Comparison of ENCODE assay signal across 17 cellular contexts in genomic region chr13:112756511-112756966, GRCh38.
A peak's percentile ranks its signal among the peaks of the same experiment; 100 is the strongest.
DNase-seq lines count a peak whose midpoint lies in the region; ATAC-seq and TF ChIP-seq lines count a peak whose summit lies in the region.
"Had no signal": no experiment of that assay in that cellular context is flagged by ENCODE, and none has a peak within 500 bp of the region (broad histone marks: within the 10 kb centered on the region; RNA-seq: fewer than 3 reads in every experiment).

No MANE protein-coding gene starts in this region.

- no peak overlapping the region for H3K4me3 ChIP-seq in HUES6 (ENCODE audit: low read depth, low read length)
- no peak overlapping the region for H3K4me3 ChIP-seq in hepatocyte
- H3K4me3 ChIP-seq: ovary, upper lobe of left lung had no signal

- H3K27me3 ChIP-seq in HUES6 (ENCODE audit: control insufficient read depth, insufficient read depth, low read length) (no peaks in the 10 kb centered on the region), hepatocyte (no peaks in the 10 kb centered on the region)
- H3K27me3 ChIP-seq: ovary, upper lobe of left lung had no signal

- H3K36me3 ChIP-seq in HUES6 (ENCODE audit: control insufficient read depth, insufficient read depth, low read length) (0 out of 2 replicates have a peak, but pooled peaks cover 4% of the 10 kb centered on the region), hepatocyte (replicated peaks; ENCODE audit: insufficient read depth, low read depth) (no peaks in the 10 kb centered on the region)
- H3K36me3 ChIP-seq: ovary had no signal

- ATAC-seq in HG03469 (IDR thresholded peaks at IDR 0.05; ENCODE audit: unreplicated experiment) = no peak
- ATAC-seq in GM21529 (IDR thresholded peaks at IDR 0.05; ENCODE audit: unreplicated experiment) = no peak
- no peak for ATAC-seq in GM18498 (IDR thresholded peaks at IDR 0.05; ENCODE audit: unreplicated experiment)

- peaks cover 14% of the 10 kb centered on the region for H4K20me1 ChIP-seq in hepatocyte (ENCODE audit: insufficient read depth, poor library complexity, severe bottlenecking)

- peak overlapping the region; percentile 41 for H3K4me2 ChIP-seq in hepatocyte

- H3K4me1 ChIP-seq in HUES6 (ENCODE audit: control insufficient read depth, insufficient read depth, low read length) (peaks cover 24% of the 10 kb centered on the region; the same call in 1 of the 2 replicates), hepatocyte (ENCODE audit: insufficient read depth) (peaks cover 27% of the 10 kb centered on the region)

- no peak for TF ChIP-seq CTCF in hepatocyte (IDR thresholded peaks at IDR 0.05; ENCODE audit: poor library complexity)

- peak; percentile 79 for DNase-seq in NCI-H69 (lab: John Stamatoyannopoulos, UW)
- no peak for DNase-seq in hepatocyte (ENCODE audit: low spot score)
- peak; percentile 62 for DNase-seq in posterior vena cava (ENCODE audit: low spot score)
- DNase-seq in HK-2 (ENCODE audit: unreplicated experiment) = no peak
- DNase-seq: activated CD4-positive, alpha-beta T cell treated with anti-CD3 and anti-CD28 coated beads, Interleukin-2, amount 10 ng/mL, durations not matched to agents 24 days and 14 days; effector CD4-positive, alpha-beta T cell; NCI-H1436; NCI-H446; ovary; RPMI8226; stimulated activated CD4-positive, alpha-beta T cell treated with anti-CD3 and anti-CD28 coated beads, Interleukin-1b, Interleukin-23, amount 100 ng/mL, for 48 hours; SW 1271 had no signal

- no peak overlapping the region for H3K27ac ChIP-seq in HUES6 (ENCODE audit: low read depth, low read length)
- H3K27ac ChIP-seq in hepatocyte = peak overlapping the region; percentile 58
- H3K27ac ChIP-seq: ovary had no signal

- WGBS in hepatocyte (ENCODE audit: low lambda C conversion rate, missing lambda C conversion rate) = 80% methylated on average over 19 of the region's 20 CpGs

- H3K9me3 ChIP-seq in HUES6 (ENCODE audit: control insufficient read depth, insufficient read depth, low read depth, low read length) (no peaks in the 10 kb centered on the region), hepatocyte (ENCODE audit: low read depth) (no peaks in the 10 kb centered on the region)
- H3K9me3 ChIP-seq: ovary, upper lobe of left lung had no signal

- H3K9me2 ChIP-seq in hepatocyte (replicated peaks; ENCODE audit: insufficient read depth) = no peaks in the 10 kb centered on the region

- intact Hi-C loops in posterior vena cava (cut with DNase I) = no loop called here

- peaks cover 80% of the 10 kb centered on the region for H3K79me2 ChIP-seq in hepatocyte

- H2AFZ ChIP-seq in hepatocyte = no peak overlapping the region

- peak overlapping the region; percentile 43 for H3K9ac ChIP-seq in HUES6 (ENCODE audit: low read length)

Comparison
In these comparisons a context has a peak if more than half of its experiments do, and no peak if none do; other contexts are left out.
1. DNase-seq: peak in NCI-H69 (single experiment) and posterior vena cava (single experiment); none in hepatocyte (single experiment) and HK-2 (single experiment).